8 cellular contexts compared by ENCODE assay signal in genomic region chr9:121650220-121651013, GRCh38. TPM values are rescaled to one million over a fixed set of nuclear protein-coding genes. Genes with fewer than 3 reads are reported as not detected.
DNase-seq lines count a peak whose midpoint lies in the region; ATAC-seq and TF ChIP-seq lines count a peak whose summit lies in the region.

No MANE protein-coding gene starts in this region.

- TF ChIP-seq CTCF in A673 (conservative IDR thresholded peaks at IDR 0.05; ENCODE audit: low read depth, low read length) (no peak), sigmoid colon (IDR thresholded peaks at IDR 0.05) (no peak)

- no peak for TF ChIP-seq EP300 in sigmoid colon (IDR thresholded peaks at IDR 0.05)

- TF ChIP-seq POLR2A in sigmoid colon (IDR thresholded peaks at IDR 0.05) = peak in 1 of 2 donors; percentile 19

- H3K27ac ChIP-seq in A673 (ENCODE audit: low read depth, low read length, poor library complexity, severe bottlenecking) (peak overlapping the region; percentile 49), SK-N-MC (peak overlapping the region; percentile 67), sigmoid colon (peak overlapping the region; percentile 32 to 76 (median 68))

- peaks cover 33% of the 10 kb centered on the region for H3K4me1 ChIP-seq in A673 (ENCODE audit: insufficient read depth, low read length, poor library complexity, severe bottlenecking)
- peaks cover 0 to 56% (median 42%) of the 10 kb centered on the region in 4 donors for H3K4me1 ChIP-seq in sigmoid colon

- H3K4me3 ChIP-seq in A673 (ENCODE audit: low read depth, low read length, poor library complexity, severe bottlenecking) (peak overlapping the region; percentile 79), SK-N-MC (peak overlapping the region; percentile 94), sigmoid colon (peak overlapping the region in 2 of 4 donors; percentile 59 to 62)

- no peaks in the 10 kb centered on the region for H3K36me3 ChIP-seq in A673 (ENCODE audit: insufficient read depth, low read length, poor library complexity, severe bottlenecking)
- no peaks in the 10 kb centered on the region for H3K36me3 ChIP-seq in SK-N-MC (ENCODE audit: insufficient read depth, low read length)
- H3K36me3 ChIP-seq in sigmoid colon = no peaks in the 10 kb centered on the region

- 5 to 15% methylated on average over 15 of the region's 15 CpGs for WGBS in sigmoid colon, 2 donors

- H3K27me3 ChIP-seq in A673 (replicated peaks; ENCODE audit: insufficient read depth, low read depth, low read length, poor library complexity) = no peaks in the 10 kb centered on the region
- no peaks in the 10 kb centered on the region for H3K27me3 ChIP-seq in sigmoid colon

- H3K9me3 ChIP-seq in A673 (ENCODE audit: low read depth, low read length, poor library complexity, severe bottlenecking) (no peaks in the 10 kb centered on the region), SK-N-MC (ENCODE audit: low read depth, low read length) (no peaks in the 10 kb centered on the region), sigmoid colon (no peaks in the 10 kb centered on the region)

- no peak overlapping the region for H3K9ac ChIP-seq in SK-N-MC (ENCODE audit: insufficient read length)

- intact Hi-C loops in A673 (cut with micrococcal nuclease; ENCODE audit: unreplicated experiment) (no loop called here), left cardiac atrium (cut with DNase I) (loop anchor here in 1 of 2 donors (5.0 kb wide), 1 partner anchor 43 kb away; no protein-coding TSS in a partner anchor), sigmoid colon (cut with DNase I) (no loop called here)

- ATAC-seq in left cardiac atrium (peak; percentile 48 to 49), HG03159 (IDR thresholded peaks at IDR 0.05; ENCODE audit: unreplicated experiment) (no peak)

- CTCF ChIA-PET in A673 (lab: Charles Lee) = interaction anchor here (0.9 kb wide), 1 partner anchor 96 kb away, joined by 5 read pairs; no protein-coding TSS in a partner anchor

- BruUV-seq in A673 (replicated peaks; lab: Mats Ljungman, UMichigan) = no TSS peak

- DNase-seq in A673 (ENCODE audit: low spot score) = peak; percentile 93
- peak; percentile 17 for DNase-seq in HK-2 (ENCODE audit: unreplicated experiment)
- DNase-seq in SK-N-MC (ENCODE audit: low read depth, low spot score) = peak; percentile 37
- peak; percentile 65 for DNase-seq in left cardiac atrium
- peak; percentile 81 for DNase-seq in sigmoid colon
- DNase-seq in inferior parietal cortex (ENCODE audit: extremely low spot score) = no peak
- DNase-seq in T-helper 2 cell = no peak

- POLR2A ChIA-PET in A673 (lab: Charles Lee; ENCODE audit: low non-redundant PET) = no interaction called here

RNA-seq across cellular contexts. Expression of gene DAB2IP, which starts 1.0 kb away (rescaled TPM):
- total RNA-seq in A673 (2021) (34.5 and 44.5 TPM in 2 replicates), left cardiac atrium (10 to 100 TPM; 41.6 to 58.3 TPM), sigmoid colon (10 to 100 TPM; 20.1 to 50.7 (median 39.9) TPM)
- polyA plus RNA-seq in sigmoid colon = 10 to 100 TPM; 25.8 to 52.4 (median 34.7) TPM

Comparison
In these comparisons a context has a peak if more than half of its experiments do, and no peak if none do; other contexts are left out.
1. DNase-seq: peak in A673 (single experiment), HK-2 (single experiment), SK-N-MC (single experiment), left cardiac atrium (single experiment) and sigmoid colon (single experiment); none in inferior parietal cortex (single experiment) and T-helper 2 cell (0 of 5).
2. Peak in every context shown above with its lines, with median percentiles within 50 percentile points of each other: H3K27ac ChIP-seq.